In genomic region chr1:67723126-67723525, GRCh38 we compare ENCODE assay signal across 1 cellular context.
TF ChIP-seq lines count a peak whose summit lies in the region.

No MANE protein-coding gene starts in this region.

TF ChIP-seq in IMR-90, 13 proteins besides CTCF, POLR2A, EP300 and RAD21 (continued from another document):
- no peak for TF ChIP-seq ELK1 (IDR thresholded peaks at IDR 0.05; ENCODE audit: borderline replicate concordance, low read depth, low read length)
- no peak for TF ChIP-seq SMC3 (IDR thresholded peaks at IDR 0.05; ENCODE audit: low read depth, low read length)
- TF ChIP-seq CEBPB (IDR thresholded peaks at IDR 0.05; ENCODE audit: low read depth, low read length), result no peak
- no peak for TF ChIP-seq BHLHE40 (IDR thresholded peaks at IDR 0.05; ENCODE audit: low read depth, low read length)
